8 cellular contexts compared by ENCODE assay signal in genomic region chr17:68511254-68511670, GRCh38. TPM values are rescaled to one million over a fixed set of nuclear protein-coding genes. Genes with fewer than 3 reads are reported as not detected.
DNase-seq lines count a peak whose midpoint lies in the region; ATAC-seq lines count a peak whose summit lies in the region.

No MANE protein-coding gene starts in this region.

- peaks cover 32% of the 10 kb centered on the region for H3K36me3 Mint-ChIP-seq in activated CD8-positive, alpha-beta T cell treated with anti-CD3 and anti-CD28 coated beads, Interleukin-2, amount 10 ng/mL, durations not matched to agents 7 days and 5 days (ENCODE audit: low read depth)

- no peaks in the 10 kb centered on the region for H3K27me3 ChIP-seq in iPS-18a (ENCODE audit: control insufficient read depth, insufficient read depth, low read length)

- H3K9me3 ChIP-seq in iPS-18a (ENCODE audit: control insufficient read depth, low read depth, low read length) = no peaks in the 10 kb centered on the region

- H3K9ac ChIP-seq in iPS-18a (ENCODE audit: low read length) = peak overlapping the region; percentile 96

- ATAC-seq in activated CD8-positive, alpha-beta T cell treated with anti-CD3 and anti-CD28 coated beads, Interleukin-2, amount 10 ng/mL, durations not matched to agents 7 days and 5 days = no peak
- ATAC-seq in stimulated activated naive CD8-positive, alpha-beta T cell treated with anti-CD3 and anti-CD28 coated beads, Interleukin-15, amount 100 ng/mL, for 72 hours = no peak
- ATAC-seq in GM18520 (IDR thresholded peaks at IDR 0.05; ENCODE audit: unreplicated experiment) = no peak

- no peaks in the 10 kb centered on the region for H3K9me3 Mint-ChIP-seq in activated CD8-positive, alpha-beta T cell treated with anti-CD3 and anti-CD28 coated beads, Interleukin-2, amount 10 ng/mL, durations not matched to agents 7 days and 5 days (ENCODE audit: insufficient read depth)
- no peaks in the 10 kb centered on the region for H3K9me3 Mint-ChIP-seq in stimulated activated naive CD8-positive, alpha-beta T cell treated with anti-CD3 and anti-CD28 coated beads, Interleukin-15, amount 100 ng/mL, for 72 hours

- CTCF ChIA-PET in activated CD8-positive, alpha-beta T cell treated with anti-CD3 and anti-CD28 coated beads, Interleukin-2, amount 10 ng/mL, durations not matched to agents 7 days and 5 days (lab: Charles Lee) = interaction anchor here (0.7 to 1.1 kb wide), 3 partner anchors 10 to 74 kb away, joined by 3 to 4 read pairs (median 4); no protein-coding TSS in a partner anchor

- peaks cover 64% of the 10 kb centered on the region for H3K4me1 Mint-ChIP-seq in activated CD8-positive, alpha-beta T cell treated with anti-CD3 and anti-CD28 coated beads, Interleukin-2, amount 10 ng/mL, durations not matched to agents 7 days and 5 days (ENCODE audit: low read depth)
- peaks cover 62% of the 10 kb centered on the region for H3K4me1 Mint-ChIP-seq in stimulated activated naive CD8-positive, alpha-beta T cell treated with anti-CD3 and anti-CD28 coated beads, Interleukin-15, amount 100 ng/mL, for 72 hours

- H3K27ac Mint-ChIP-seq in activated CD8-positive, alpha-beta T cell treated with anti-CD3 and anti-CD28 coated beads, Interleukin-2, amount 10 ng/mL, durations not matched to agents 7 days and 5 days = peak overlapping the region; percentile 83
- H3K27ac Mint-ChIP-seq in stimulated activated naive CD8-positive, alpha-beta T cell treated with anti-CD3 and anti-CD28 coated beads, Interleukin-15, amount 100 ng/mL, for 72 hours = peak overlapping the region; percentile 61 to 87

- POLR2A ChIA-PET in activated CD8-positive, alpha-beta T cell treated with anti-CD3 and anti-CD28 coated beads, Interleukin-2, amount 10 ng/mL, durations not matched to agents 7 days and 5 days (lab: Charles Lee) = interaction anchor here (0.9 to 2.3 kb wide), 4 partner anchors 12 to 73 kb away, joined by 3 to 15 read pairs (median 4); partner anchors contain the start of gene WIPI1

- H3K27ac ChIP-seq in iPS-18a (ENCODE audit: low read length) = no peak overlapping the region

- DNase-seq in activated naive CD4-positive, alpha-beta T cell treated with anti-CD3 and anti-CD28 coated beads, Interleukin-2, amount 50 U/mL, for 16 hours = peak; percentile 19
- DNase-seq in activated naive CD4-positive, alpha-beta T cell (lab: John Stamatoyannopoulos, UW) = no peak
- DNase-seq in activated CD8-positive, alpha-beta T cell treated with anti-CD3 and anti-CD28 coated beads, Interleukin-2, amount 10 ng/mL, durations not matched to agents 7 days and 5 days = no peak
- DNase-seq in stimulated activated naive CD8-positive, alpha-beta T cell treated with anti-CD3 and anti-CD28 coated beads, Interleukin-15, amount 100 ng/mL, for 72 hours = no peak
- DNase-seq in NCI-H748 treated with DMSO at 0.1 percent for 48 hours (lab: John Stamatoyannopoulos, UW) (no peak), GM19240 (ENCODE audit: insufficient read length, low spot score) (no peak)

- peaks cover 16% of the 10 kb centered on the region for H3K36me3 ChIP-seq in iPS-18a (ENCODE audit: control insufficient read depth, low read depth, low read length)

- H3K4me3 ChIP-seq in iPS-18a (ENCODE audit: low read length) = peak overlapping the region; percentile 97

- no peaks in the 10 kb centered on the region for H3K27me3 Mint-ChIP-seq in activated CD8-positive, alpha-beta T cell treated with anti-CD3 and anti-CD28 coated beads, Interleukin-2, amount 10 ng/mL, durations not matched to agents 7 days and 5 days (ENCODE audit: low read depth)
- no peaks in the 10 kb centered on the region for H3K27me3 Mint-ChIP-seq in stimulated activated naive CD8-positive, alpha-beta T cell treated with anti-CD3 and anti-CD28 coated beads, Interleukin-15, amount 100 ng/mL, for 72 hours

- peak overlapping the region; percentile 92 for H3K4me3 Mint-ChIP-seq in activated CD8-positive, alpha-beta T cell treated with anti-CD3 and anti-CD28 coated beads, Interleukin-2, amount 10 ng/mL, durations not matched to agents 7 days and 5 days
- H3K4me3 Mint-ChIP-seq in stimulated activated naive CD8-positive, alpha-beta T cell treated with anti-CD3 and anti-CD28 coated beads, Interleukin-15, amount 100 ng/mL, for 72 hours = peak overlapping the region; percentile 84

- H3K4me1 ChIP-seq in iPS-18a (ENCODE audit: control insufficient read depth, low read depth, low read length) = peaks cover 14% of the 10 kb centered on the region

RNA-seq across cellular contexts. Expression of gene PRKAR1A, which starts 1.0 kb away (rescaled TPM):
- total RNA-seq in activated CD8-positive, alpha-beta T cell treated with anti-CD3 and anti-CD28 coated beads, Interleukin-2, amount 10 ng/mL, durations not matched to agents 7 days and 5 days = 100 to 1,000 TPM; 210 to 221 TPM

RNA-seq across cellular contexts. Expression of gene WIPI1, which starts 54.0 kb away (rescaled TPM):
- 10 to 100 TPM; 40.8 to 41.4 TPM for total RNA-seq in activated CD8-positive, alpha-beta T cell treated with anti-CD3 and anti-CD28 coated beads, Interleukin-2, amount 10 ng/mL, durations not matched to agents 7 days and 5 days
